Comparison of ENCODE assay signal across 20 cellular contexts in the genomic region with DNA sequence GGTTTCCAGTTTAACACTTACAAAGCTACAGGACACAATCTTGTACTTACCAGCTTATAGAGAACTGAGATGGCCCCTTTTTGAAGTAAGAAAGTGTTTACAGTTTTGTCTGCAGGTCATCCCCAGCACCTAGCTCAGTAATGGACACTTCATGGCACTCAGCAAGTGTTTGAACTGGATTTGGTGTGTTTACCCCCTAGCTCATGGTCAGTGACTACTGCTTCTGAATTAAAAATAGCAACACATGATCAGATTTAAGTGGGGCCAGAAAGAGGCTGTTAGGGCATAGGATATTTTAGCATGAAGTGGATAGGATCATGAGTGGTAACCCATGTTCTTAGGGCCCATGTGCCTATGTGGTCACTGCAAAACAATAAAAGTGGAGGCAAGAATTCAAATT. TPM values are rescaled to one million over a fixed set of nuclear protein-coding genes. Genes with fewer than 3 reads are reported as not detected.
DNase-seq lines count a peak whose midpoint lies in the region; ATAC-seq, FAIRE-seq and TF ChIP-seq lines count a peak whose summit lies in the region.
"Had no signal": no experiment of that assay in that cellular context is flagged by ENCODE, and none has a peak within 500 bp of the region (broad histone marks: within the 10 kb centered on the region; RNA-seq: fewer than 3 reads in every experiment).

No MANE protein-coding gene starts in this region.

- peaks cover 44% of the 10 kb centered on the region for H3K4me1 ChIP-seq in A549
- H3K4me1 ChIP-seq in CD4-positive, CD25-positive, alpha-beta regulatory T cell (ENCODE audit: control insufficient read depth, insufficient read depth, low read length, poor library complexity, severe bottlenecking), result peaks cover 24% of the 10 kb centered on the region
- peaks cover 0 to 28% of the 10 kb centered on the region in 2 donors for H3K4me1 ChIP-seq in naive thymus-derived CD4-positive, alpha-beta T cell (ENCODE audit: control insufficient read depth in 2 of 2, insufficient read depth in 2 of 2, low read length in 2 of 2)
- H3K4me1 ChIP-seq in tibial artery, result peaks cover 0 to 83% (median 49%) of the 10 kb centered on the region in 4 donors
- H3K4me1 ChIP-seq: breast epithelium had no signal

- no peak overlapping the region for H3K4me3 Mint-ChIP-seq in CD4-positive, CD25-positive, alpha-beta regulatory T cell
- H3K4me3 Mint-ChIP-seq in naive thymus-derived CD4-positive, alpha-beta T cell, result no peak overlapping the region
- H3K4me3 Mint-ChIP-seq in activated T-helper 2 cell treated with anti-CD3 and anti-CD28 coated beads, Interferon-gamma antibody, Interleukin-2, Interleukin-4, amounts not matched to agents 10 μg/mL and 5 μg/mL and 100 μg/mL, durations not matched to agents 14 hours and 24 hours and 36 hours (ENCODE audit: low read depth), result no peak overlapping the region

- no peak for ATAC-seq in A549
- ATAC-seq in CD4-positive, CD25-positive, alpha-beta regulatory T cell (ENCODE audit: low read depth in 2 of 2), result no peak
- ATAC-seq in Right ventricle myocardium superior (ENCODE audit: poor library complexity), result peak; percentile 12
- ATAC-seq in naive thymus-derived CD4-positive, alpha-beta T cell, result no peak

- CTCF ChIA-PET in A549 (lab: Yijun Ruan, JAX), result interaction anchor here (0.7 to 2.4 kb wide), 3 partner anchors 15 to 1116 kb away, joined by 3 to 11 read pairs (median 9); no protein-coding TSS in a partner anchor
- CTCF ChIA-PET in naive thymus-derived CD4-positive, alpha-beta T cell (lab: Charles Lee), result interaction anchor here (0.6 to 3.6 kb wide), 4 partner anchors 9 to 95 kb away, joined by 3 to 18 read pairs (median 3); no protein-coding TSS in a partner anchor

- DNase-seq in A549 (ENCODE audit: low read depth in 1 of 2, low spot score in 1 of 2) (no peak), Right ventricle myocardium superior (no peak), tibial artery (no peak)
- DNase-seq in CD4-positive, CD25-positive, alpha-beta regulatory T cell, result no peak
- DNase-seq in naive thymus-derived CD4-positive, alpha-beta T cell, result no peak
- DNase-seq in activated CD4-positive, CD25-positive, alpha-beta regulatory T cell (lab: John Stamatoyannopoulos, UW), result no peak
- DNase-seq in activated T-helper 2 cell treated with anti-CD3 and anti-CD28 coated beads, Interferon-gamma antibody, Interleukin-2, Interleukin-4, amounts not matched to agents 10 μg/mL and 5 μg/mL and 100 μg/mL, durations not matched to agents 14 hours and 24 hours and 36 hours (ENCODE audit: low spot score), result no peak
- DNase-seq: COR-L47; KBM-7; NCI-H187; NCI-H226; stimulated activated naive CD4-positive, alpha-beta T cell; T-helper 2 cell; transverse colon had no signal

- H3K4me3 ChIP-seq in A549 (no peak overlapping the region), tibial artery (no peak overlapping the region)
- no peak overlapping the region for H3K4me3 ChIP-seq in CD4-positive, CD25-positive, alpha-beta regulatory T cell (ENCODE audit: low read depth, low read length)
- no peak overlapping the region for H3K4me3 ChIP-seq in naive thymus-derived CD4-positive, alpha-beta T cell (ENCODE audit: low read length)
- H3K4me3 ChIP-seq: breast epithelium, SJSA1, transverse colon had no signal

- peak overlapping the region; percentile 59 to 86 (median 83) for H3K27ac Mint-ChIP-seq in CD4-positive, CD25-positive, alpha-beta regulatory T cell
- peak overlapping the region in 8 of 9 donors; percentile 41 to 96 (median 63) for H3K27ac Mint-ChIP-seq in naive thymus-derived CD4-positive, alpha-beta T cell
- no peak overlapping the region for H3K27ac Mint-ChIP-seq in activated T-helper 2 cell treated with anti-CD3 and anti-CD28 coated beads, Interferon-gamma antibody, Interleukin-2, Interleukin-4, amounts not matched to agents 10 μg/mL and 5 μg/mL and 100 μg/mL, durations not matched to agents 14 hours and 24 hours and 36 hours

- POLR2A ChIA-PET in A549 (lab: Yijun Ruan, JAX), result no interaction called here
- POLR2A ChIA-PET in naive thymus-derived CD4-positive, alpha-beta T cell (lab: Charles Lee), result interaction anchor here (1.3 to 2.6 kb wide), 3 partner anchors 8 to 31 kb away, joined by 3 to 19 read pairs (median 3); no protein-coding TSS in a partner anchor

- FAIRE-seq in A549 (lab: Jason Lieb, UNC), result no peak
- FAIRE-seq: endothelial cell of umbilical vein, islet of Langerhans had no signal

- intact Hi-C loops in Right ventricle myocardium superior (cut with DNase I), result loop anchor here (10.0 kb wide), 1 partner anchor 64 kb away; no protein-coding TSS in a partner anchor
- intact Hi-C loops in naive thymus-derived CD4-positive, alpha-beta T cell (cut with micrococcal nuclease), result no loop called here
- intact Hi-C loops in tibial artery (cut with DNase I; ENCODE audit: low total_unique reads), result loop anchor here (5.0 kb wide), 1 partner anchor 38 kb away; no protein-coding TSS in a partner anchor
- intact Hi-C loops in activated T-helper 2 cell treated with anti-CD3 and anti-CD28 coated beads, Interferon-gamma antibody, Interleukin-2, Interleukin-4, amounts not matched to agents 10 μg/mL and 5 μg/mL and 100 μg/mL, durations not matched to agents 14 hours and 24 hours and 36 hours (cut with micrococcal nuclease), result no loop called here

- peaks cover 34 to 88% (median 78%) of the 10 kb centered on the region in 4 donors for H3K4me1 Mint-ChIP-seq in CD4-positive, CD25-positive, alpha-beta regulatory T cell
- H3K4me1 Mint-ChIP-seq in naive thymus-derived CD4-positive, alpha-beta T cell, result peaks cover 49 to 99% (median 88%) of the 10 kb centered on the region in 7 donors
- peaks cover 69% of the 10 kb centered on the region for H3K4me1 Mint-ChIP-seq in activated T-helper 2 cell treated with anti-CD3 and anti-CD28 coated beads, Interferon-gamma antibody, Interleukin-2, Interleukin-4, amounts not matched to agents 10 μg/mL and 5 μg/mL and 100 μg/mL, durations not matched to agents 14 hours and 24 hours and 36 hours (ENCODE audit: low read depth)

- H3K36me3 ChIP-seq in CD4-positive, CD25-positive, alpha-beta regulatory T cell (ENCODE audit: control insufficient read depth, insufficient read depth, low read length), result no peaks in the 10 kb centered on the region
- H3K36me3 ChIP-seq in naive thymus-derived CD4-positive, alpha-beta T cell (ENCODE audit: control insufficient read depth in 2 of 3, insufficient read depth in 3 of 3, low read length in 3 of 3), result no peaks in the 10 kb centered on the region
- H3K36me3 ChIP-seq in tibial artery, result no peaks in the 10 kb centered on the region
- H3K36me3 ChIP-seq: breast epithelium, transverse colon had no signal

- TF ChIP-seq RAD21 in A549 (conservative IDR thresholded peaks at IDR 0.05 in 1 of 2, IDR thresholded peaks at IDR 0.05 in 1 of 2), result no peak

- H3K27me3 Mint-ChIP-seq in CD4-positive, CD25-positive, alpha-beta regulatory T cell, result no peaks in the 10 kb centered on the region
- no peaks in the 10 kb centered on the region for H3K27me3 Mint-ChIP-seq in naive thymus-derived CD4-positive, alpha-beta T cell
- no peaks in the 10 kb centered on the region for H3K27me3 Mint-ChIP-seq in activated T-helper 2 cell treated with anti-CD3 and anti-CD28 coated beads, Interferon-gamma antibody, Interleukin-2, Interleukin-4, amounts not matched to agents 10 μg/mL and 5 μg/mL and 100 μg/mL, durations not matched to agents 14 hours and 24 hours and 36 hours (ENCODE audit: low read depth)

- no peak overlapping the region for H3K27ac ChIP-seq in A549
- no peak overlapping the region for H3K27ac ChIP-seq in CD4-positive, CD25-positive, alpha-beta regulatory T cell (ENCODE audit: insufficient read depth, low read length, poor library complexity, severe bottlenecking)
- no peak overlapping the region for H3K27ac ChIP-seq in naive thymus-derived CD4-positive, alpha-beta T cell (ENCODE audit: low read depth, low read length)
- H3K27ac ChIP-seq in tibial artery, result no peak overlapping the region
- H3K27ac ChIP-seq: breast epithelium, parathyroid adenoma, SJSA1, transverse colon, VCaP had no signal

- TF ChIP-seq POLR2A in A549 (IDR thresholded peaks at IDR 0.05; ENCODE audit: low read length), result no peak

- no peaks in the 10 kb centered on the region for H3K27me3 ChIP-seq in CD4-positive, CD25-positive, alpha-beta regulatory T cell (ENCODE audit: control insufficient read depth, insufficient read depth, low read length)
- no peaks in the 10 kb centered on the region for H3K27me3 ChIP-seq in naive thymus-derived CD4-positive, alpha-beta T cell (ENCODE audit: control insufficient read depth in 2 of 2, insufficient read depth in 2 of 2, low read length in 2 of 2)
- H3K27me3 ChIP-seq in tibial artery, result no peaks in the 10 kb centered on the region
- H3K27me3 ChIP-seq: breast epithelium, SJSA1, transverse colon had no signal

- no peak for TF ChIP-seq EP300 in A549 (IDR thresholded peaks at IDR 0.05)

- H3K9me3 Mint-ChIP-seq in CD4-positive, CD25-positive, alpha-beta regulatory T cell, result peaks cover 0 to under 1% (median 0%) of the 10 kb centered on the region in 7 donors
- peaks cover 0 to 2% (median 0%) of the 10 kb centered on the region in 11 donors for H3K9me3 Mint-ChIP-seq in naive thymus-derived CD4-positive, alpha-beta T cell
- no peaks in the 10 kb centered on the region for H3K9me3 Mint-ChIP-seq in activated T-helper 2 cell treated with anti-CD3 and anti-CD28 coated beads, Interferon-gamma antibody, Interleukin-2, Interleukin-4, amounts not matched to agents 10 μg/mL and 5 μg/mL and 100 μg/mL, durations not matched to agents 14 hours and 24 hours and 36 hours

- peak overlapping the region; percentile 32; the same call in 2 of the 3 replicates for H3K4me2 ChIP-seq in A549

- H3K36me3 Mint-ChIP-seq in CD4-positive, CD25-positive, alpha-beta regulatory T cell, result peaks cover 4% of the 10 kb centered on the region
- peaks cover 0 to 13% (median 3%) of the 10 kb centered on the region in 5 donors for H3K36me3 Mint-ChIP-seq in naive thymus-derived CD4-positive, alpha-beta T cell
- peaks cover 16% of the 10 kb centered on the region for H3K36me3 Mint-ChIP-seq in activated T-helper 2 cell treated with anti-CD3 and anti-CD28 coated beads, Interferon-gamma antibody, Interleukin-2, Interleukin-4, amounts not matched to agents 10 μg/mL and 5 μg/mL and 100 μg/mL, durations not matched to agents 14 hours and 24 hours and 36 hours (ENCODE audit: low read depth)

- no peak for TF ChIP-seq CTCF in A549 (IDR thresholded peaks at IDR 0.05)
- no peak for TF ChIP-seq CTCF in tibial artery (IDR thresholded peaks at IDR 0.05)

- H3K9me3 ChIP-seq in A549 (no peaks in the 10 kb centered on the region), tibial artery (no peaks in the 10 kb centered on the region)
- no peaks in the 10 kb centered on the region for H3K9me3 ChIP-seq in CD4-positive, CD25-positive, alpha-beta regulatory T cell (ENCODE audit: control insufficient read depth in 2 of 2, low read length in 2 of 2)
- H3K9me3 ChIP-seq in naive thymus-derived CD4-positive, alpha-beta T cell (ENCODE audit: control insufficient read depth in 2 of 3, low read length in 3 of 3), result no peaks in the 10 kb centered on the region
- H3K9me3 ChIP-seq: breast epithelium, SJSA1, transverse colon had no signal

RNA-seq across cellular contexts. Expression of gene RAB7A, which starts 54.5 kb away (rescaled TPM):
- polyA plus RNA-seq in A549 (2011; rRNA removed) (160 and 191 TPM in 2 replicates), A549 (2017; fragmentation: RNase III; extraction: RNeasy Plus Mini Kit Qiagen cat#74134 plus additional on column Dnase treatment) (124 to 137 TPM (median 126 TPM) in 3 replicates)
- polyA plus RNA-seq in A549 (2012; cell fraction: cytosol; rRNA removed), result 138 and 141 TPM in 2 replicates
- polyA plus RNA-seq in A549 (2012; cell fraction: nucleus; rRNA removed), result 44.2 and 65.1 TPM in 2 replicates
- 86.3 and 92.2 TPM in 2 replicates for polyA minus RNA-seq in A549 (2011; rRNA and poly(A)+ RNA removed)
- 156 TPM for total RNA-seq in CD4-positive, CD25-positive, alpha-beta regulatory T cell
- 100 to 1,000 TPM; 179 to 200 (median 186) TPM for polyA plus RNA-seq in CD4-positive, CD25-positive, alpha-beta regulatory T cell
- 240 TPM for total RNA-seq in Right ventricle myocardium superior
- 100 to 1,000 TPM; 124 to 249 (median 172) TPM for total RNA-seq in naive thymus-derived CD4-positive, alpha-beta T cell
- polyA plus RNA-seq in naive thymus-derived CD4-positive, alpha-beta T cell, result 100 to 1,000 TPM; 176 to 190 TPM
- 320 and 322 TPM in 2 replicates for total RNA-seq in activated T-helper 2 cell treated with anti-CD3 and anti-CD28 coated beads, Interferon-gamma antibody, Interleukin-2, Interleukin-4, amounts not matched to agents 10 μg/mL and 5 μg/mL and 100 μg/mL, durations not matched to agents 14 hours and 24 hours and 36 hours

Comparison
In these comparisons a context has a peak if more than half of its experiments do, and no peak if none do; other contexts are left out.
1. intact Hi-C loops: an anchor here in Right ventricle myocardium superior (10.0 kb wide) and tibial artery (5.0 kb wide); none called in naive thymus-derived CD4-positive, alpha-beta T cell and activated T-helper 2 cell treated with anti-CD3 and anti-CD28 coated beads, Interferon-gamma antibody, Interleukin-2, Interleukin-4, amounts not matched to agents 10 μg/mL and 5 μg/mL and 100 μg/mL, durations not matched to agents 14 hours and 24 hours and 36 hours.